8 cellular contexts compared by ENCODE assay signal in genomic region chr20:44576297-44576696, GRCh38. TPM values are rescaled to one million over a fixed set of nuclear protein-coding genes. Genes with fewer than 3 reads are reported as not detected.
DNase-seq lines count a peak whose midpoint lies in the region; ATAC-seq and TF ChIP-seq lines count a peak whose summit lies in the region.

No MANE protein-coding gene starts in this region.

- H3K4me3 ChIP-seq in AG04450 (ENCODE audit: low read depth, low read length), result no peak overlapping the region

- peak; percentile 51 for TF ChIP-seq CTCF in AG04450 (IDR thresholded peaks at IDR 0.05; ENCODE audit: low read depth, low read length)

- H3K27ac ChIP-seq in AG04450 (ENCODE audit: low read depth, low read length), result peak overlapping the region; percentile 98

- POLR2A ChIA-PET in AG04450 (lab: Yijun Ruan, JAX) (interaction anchor here (0.6 kb wide), 2 partner anchors 34 to 634 kb away, joined by 3 read pairs; no protein-coding TSS in a partner anchor), HEK293T (lab: Yijun Ruan, JAX) (interaction anchor here (1.0 to 1.2 kb wide), 3 partner anchors 25 to 55 kb away, joined by 3 to 4 read pairs (median 4); partner anchors contain the start of gene SERINC3)

- DNase-seq in AG04450 (ENCODE audit: low read depth, low spot score), result no peak
- DNase-seq in HEK293T (ENCODE audit: extremely low spot score), result peak; percentile 28
- DNase-seq in UCSD-AML1 (lab: John Stamatoyannopoulos, UW; ENCODE audit: unreplicated experiment), result peak; percentile 20
- peak; percentile 68 for DNase-seq in left kidney (ENCODE audit: low read depth, low spot score)
- no peak for DNase-seq in NCI-H128 (lab: John Stamatoyannopoulos, UW; ENCODE audit: unreplicated experiment)
- DNase-seq in activated CD4-positive, alpha-beta T cell treated with anti-CD3 and anti-CD28 coated beads, Interleukin-2, amount 50 U/mL, for 4 hours, result no peak
- no peak for DNase-seq in NCI-H524 treated with DMSO at 0.1 percent for 48 hours (lab: John Stamatoyannopoulos, UW)

- ATAC-seq in HG03354 (IDR thresholded peaks at IDR 0.05; ENCODE audit: poor library complexity, severe bottlenecking, unreplicated experiment), result no peak

- no peaks in the 10 kb centered on the region for H3K27me3 ChIP-seq in AG04450 (ENCODE audit: control insufficient read depth, insufficient read depth, low read length)

- CTCF ChIA-PET in AG04450 (lab: Charles Lee), result interaction anchor here (0.6 to 1.4 kb wide), 5 partner anchors 12 to 467 kb away, joined by 3 to 4 read pairs (median 3); no protein-coding TSS in a partner anchor
- CTCF ChIA-PET in HEK293T (lab: Yijun Ruan, JAX), result interaction anchor here (0.6 to 1.3 kb wide), 3 partner anchors 18 to 1023 kb away, joined by 3 to 4 read pairs (median 4); no protein-coding TSS in a partner anchor

- H3K9me3 ChIP-seq in AG04450 (ENCODE audit: control insufficient read depth, insufficient read depth, low read length), result peaks cover 4% of the 10 kb centered on the region; the same call in 1 of the 2 replicates

TF ChIP-seq in HEK293T, 16 proteins besides CTCF, POLR2A, EP300 and RAD21:
- no peak for TF ChIP-seq CTBP1 (IDR thresholded peaks at IDR 0.05; ENCODE audit: borderline replicate concordance)

RNA-seq across cellular contexts. Expression of gene PKIG, which starts 6.1 kb away (rescaled TPM):
- 107 and 128 TPM in 2 replicates for polyA plus RNA-seq in AG04450 (2011; rRNA removed)
- 50.6 and 65.6 TPM in 2 replicates for polyA minus RNA-seq in AG04450 (2011; rRNA and poly(A)+ RNA removed)

RNA-seq across cellular contexts. Expression of gene SERINC3, which starts 54.4 kb away (rescaled TPM):
- polyA plus RNA-seq in AG04450 (2011; rRNA removed), result 157 and 173 TPM in 2 replicates
- polyA minus RNA-seq in AG04450 (2011; rRNA and poly(A)+ RNA removed), result 261 and 319 TPM in 2 replicates

Comparison
In these comparisons a context has a peak if more than half of its experiments do, and no peak if none do; other contexts are left out.
1. DNase-seq: peak in HEK293T (single experiment), UCSD-AML1 (single experiment) and left kidney (single experiment); none in AG04450 (single experiment), NCI-H128 (single experiment), activated CD4-positive, alpha-beta T cell treated with anti-CD3 and anti-CD28 coated beads, Interleukin-2, amount 50 U/mL, for 4 hours (0 of 2) and NCI-H524 treated with DMSO at 0.1 percent for 48 hours (single experiment).